ENCODE assay signal across 8 cellular contexts in the genomic region with DNA sequence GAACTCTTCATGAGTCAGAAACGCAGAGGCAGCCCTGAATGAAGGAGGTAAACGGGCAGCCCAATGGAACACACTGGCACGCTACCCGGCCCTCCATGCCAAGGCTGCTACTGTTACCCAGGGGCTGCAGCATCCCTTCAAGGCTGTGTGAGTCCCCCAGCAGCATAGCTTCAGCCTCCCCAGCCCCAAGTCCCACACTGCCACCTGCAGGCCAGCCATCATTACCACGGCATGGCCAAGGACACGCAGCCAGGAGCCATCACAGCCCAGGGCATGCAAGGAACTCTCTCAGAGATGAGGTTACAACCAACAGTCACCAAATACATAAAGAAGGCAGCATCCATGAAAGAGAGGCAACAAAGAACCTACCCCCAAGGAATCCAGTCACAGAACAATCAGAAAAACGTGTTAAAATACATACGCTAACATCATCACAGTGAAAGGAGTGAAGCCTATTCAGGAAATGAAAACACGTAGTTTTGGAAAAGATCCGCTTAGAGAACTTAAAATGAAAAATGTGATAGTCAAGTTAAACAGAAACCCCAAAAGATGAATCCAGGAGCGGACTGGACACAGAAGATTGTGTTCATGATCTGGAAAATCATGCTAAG. TPM values are rescaled to one million over a fixed set of nuclear protein-coding genes. Genes with fewer than 3 reads are reported as not detected.
DNase-seq lines count a peak whose midpoint lies in the region; ATAC-seq and TF ChIP-seq lines count a peak whose summit lies in the region.

No MANE protein-coding gene starts in this region.

- H3K27me3 ChIP-seq in endodermal cell (ENCODE audit: control insufficient read depth, insufficient read depth, low read length, poor library complexity, severe bottlenecking), result no peaks in the 10 kb centered on the region
- no peaks in the 10 kb centered on the region for H3K27me3 ChIP-seq in neutrophil

- H3K36me3 ChIP-seq in endodermal cell (ENCODE audit: control insufficient read depth, insufficient read depth, low read length) (no peaks in the 10 kb centered on the region), neutrophil (no peaks in the 10 kb centered on the region)

- H3K36me3 Mint-ChIP-seq in endodermal cell (ENCODE audit: low read depth), result no peaks in the 10 kb centered on the region

- H3K9me3 Mint-ChIP-seq in endodermal cell, result peaks cover 12% of the 10 kb centered on the region

- no peak for ATAC-seq in HG03457 (IDR thresholded peaks at IDR 0.05; ENCODE audit: unreplicated experiment)
- ATAC-seq in GM18907 (IDR thresholded peaks at IDR 0.05; ENCODE audit: unreplicated experiment), result no peak

- H3K27me3 Mint-ChIP-seq in endodermal cell (ENCODE audit: insufficient read depth), result no peaks in the 10 kb centered on the region

- H3K4me1 ChIP-seq in endodermal cell (ENCODE audit: control insufficient read depth, insufficient read depth, low read length) (no peaks in the 10 kb centered on the region), neutrophil (ENCODE audit: control insufficient read depth in 1 of 2, insufficient read depth in 1 of 2, low read depth in 1 of 2, low read length in 1 of 2) (no peaks in the 10 kb centered on the region)

- WGBS in endodermal cell (ENCODE audit: insufficient coverage in 1 of 2, insufficient read length in 1 of 2), 2 experiments, result 67 to 86% methylated on average over 7 to 11 of the region's 11 CpGs

- peaks cover 12% of the 10 kb centered on the region for H3K9me3 ChIP-seq in endodermal cell (ENCODE audit: control insufficient read depth, low read length)
- H3K9me3 ChIP-seq in neutrophil, result no peaks in the 10 kb centered on the region

- no peak overlapping the region for H3K4me3 Mint-ChIP-seq in endodermal cell

- H3K9ac ChIP-seq in endodermal cell (ENCODE audit: extremely low read depth, low read length, poor library complexity, severe bottlenecking), result no peak overlapping the region

- H3K4me3 ChIP-seq in endodermal cell (ENCODE audit: low read length) (no peak overlapping the region), neutrophil (ENCODE audit: low read depth in 1 of 2, low read length in 1 of 2) (no peak overlapping the region)

- H3K27ac Mint-ChIP-seq in endodermal cell, result no peak overlapping the region

- TF ChIP-seq CTCF in GM12872 (IDR thresholded peaks at IDR 0.05; ENCODE audit: insufficient read depth, low read depth, low read length) (peak; percentile 72), endodermal cell (conservative IDR thresholded peaks at IDR 0.05) (peak; percentile 86), neutrophil (IDR thresholded peaks at IDR 0.05) (peak; percentile 33)

- H3K4me1 Mint-ChIP-seq in endodermal cell, result no peaks in the 10 kb centered on the region

- DNase-seq in 8988T, result peak; percentile 50
- DNase-seq in NCI-H2196 treated with DMSO at 0.1 percent for 48 hours (lab: John Stamatoyannopoulos, UW; ENCODE audit: unreplicated experiment), result peak; percentile 15
- DNase-seq in activated CD4-positive, alpha-beta T cell treated with anti-CD3 and anti-CD28 coated beads for 48 hours, result peak; percentile 82
- peak; percentile 96 for DNase-seq in endodermal cell

- no peak overlapping the region for H3K27ac ChIP-seq in endodermal cell (ENCODE audit: low read depth, low read length)
- no peak overlapping the region for H3K27ac ChIP-seq in neutrophil

RNA-seq across cellular contexts. Expression of gene PLA2G4F, which starts 22.4 kb away (rescaled TPM):
- total RNA-seq in endodermal cell, result under 1 TPM in 1 of 2 donors, not detected in 1; 0.22 TPM
- polyA plus RNA-seq in endodermal cell (2013, experiment 1 of 2), result not detected
- not detected for polyA plus RNA-seq in endodermal cell (2013, experiment 2 of 2)

RNA-seq across cellular contexts. Expression of gene PLA2G4D, which starts 39.6 kb away (rescaled TPM):
- total RNA-seq in endodermal cell, result not detected
- not detected for polyA plus RNA-seq in endodermal cell (2013, experiment 1 of 2)
- polyA plus RNA-seq in endodermal cell (2013, experiment 2 of 2), result not detected

Comparison
In these comparisons a context has a peak if more than half of its experiments do, and no peak if none do; other contexts are left out.
1. DNase-seq: peak in every context shown above with its lines; median percentile 96 in endodermal cell; 82 in activated CD4-positive, alpha-beta T cell treated with anti-CD3 and anti-CD28 coated beads for 48 hours; 50 in 8988T; 15 in NCI-H2196 treated with DMSO at 0.1 percent for 48 hours.
2. CTCF ChIP-seq: peak in every context shown above with its lines; median percentile 86 in endodermal cell; 72 in GM12872; 33 in neutrophil.